ENCODE assay signal across 1 cellular context in genomic region chr14:23454445-23454856, GRCh38.
TF ChIP-seq lines count a peak whose summit lies in the region.

No MANE protein-coding gene starts in this region.

TF ChIP-seq in GM23338, 12 proteins besides CTCF, POLR2A, EP300 and RAD21 (continued from another document):
- no peak for TF ChIP-seq STAT1 (IDR thresholded peaks at IDR 0.05; ENCODE audit: unreplicated experiment)
- no peak for TF ChIP-seq POLR2AphosphoS5 (IDR thresholded peaks at IDR 0.05; ENCODE audit: low read depth)
- TF ChIP-seq ZNF331 (CRISPR knock-in tag; IDR thresholded peaks at IDR 0.05; ENCODE audit: low read depth): no peak
- no peak for TF ChIP-seq EZH2phosphoT487 (IDR thresholded peaks at IDR 0.05; ENCODE audit: unreplicated experiment)
- no peak for TF ChIP-seq EZH2 (IDR thresholded peaks at IDR 0.05; ENCODE audit: low read depth, unreplicated experiment)
- no peak for TF ChIP-seq ZNF462 (CRISPR knock-in tag; IDR thresholded peaks at IDR 0.05)
- no peak for TF ChIP-seq CREB1 (CRISPR knock-in tag; IDR thresholded peaks at IDR 0.05; ENCODE audit: low read depth)
- no peak for TF ChIP-seq NANOG (IDR thresholded peaks at IDR 0.05; ENCODE audit: borderline replicate concordance)
- TF ChIP-seq ZNF114 (CRISPR knock-in tag; IDR thresholded peaks at IDR 0.05): no peak
